Comparison of ENCODE assay signal across 9 cellular contexts in the genomic region with DNA sequence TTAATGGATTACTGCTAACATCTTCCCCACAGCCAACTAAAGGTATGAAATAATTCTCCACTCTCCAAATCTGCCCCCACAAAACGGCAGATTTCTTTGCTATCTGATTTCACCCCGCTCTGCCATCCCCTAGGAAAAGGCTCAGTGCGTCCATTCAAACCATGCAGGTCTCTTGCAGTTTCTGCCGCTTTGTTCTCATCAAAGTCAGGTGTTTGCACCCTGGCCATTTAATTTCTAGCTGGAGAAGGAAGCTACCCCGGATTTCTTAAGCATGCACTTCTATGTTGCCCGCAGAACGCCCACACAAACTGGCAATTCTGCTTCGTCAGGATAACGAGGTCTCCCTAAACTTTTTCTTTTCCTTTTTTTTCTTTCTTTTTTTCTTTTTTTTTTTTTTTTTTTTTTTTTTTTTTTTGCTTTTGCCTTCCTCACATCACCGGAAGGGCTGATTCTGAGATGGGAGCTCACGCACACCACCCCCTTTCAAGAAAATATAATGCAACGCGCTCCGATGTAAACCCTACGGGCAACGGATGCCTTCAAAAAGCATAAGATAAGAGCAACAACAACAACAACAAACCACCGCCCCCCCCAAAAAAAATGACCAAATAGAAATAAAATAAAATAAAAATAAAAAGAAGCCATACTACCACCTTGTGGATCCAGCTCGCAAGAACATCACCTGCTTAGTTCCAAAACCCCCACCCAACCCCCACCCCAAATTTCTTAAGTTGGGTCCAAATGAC. TPM values are rescaled to one million over a fixed set of nuclear protein-coding genes. Genes with fewer than 3 reads are reported as not detected.
A peak's percentile ranks its signal among the peaks of the same experiment; 100 is the strongest.
DNase-seq lines count a peak whose midpoint lies in the region; ATAC-seq and TF ChIP-seq lines count a peak whose summit lies in the region.
"Had no signal": no experiment of that assay in that cellular context is flagged by ENCODE, and none has a peak within 500 bp of the region (broad histone marks: within the 10 kb centered on the region; RNA-seq: fewer than 3 reads in every experiment).

No MANE protein-coding gene starts in this region.

- no peaks in the 10 kb centered on the region for H3K9me3 Mint-ChIP-seq in activated T-cell treated with anti-CD3 and anti-CD28 coated beads, Interleukin-2, amount 50 U/mL, for 24 hours
- H3K9me3 Mint-ChIP-seq in activated T-helper 17 cell treated with anti-CD3 and anti-CD28 coated beads, Interleukin-2, amount 50 U/mL, for 72 hours: no peaks in the 10 kb centered on the region

- H3K4me3 Mint-ChIP-seq in activated T-cell treated with anti-CD3 and anti-CD28 coated beads, Interleukin-2, amount 50 U/mL, for 24 hours: peak overlapping the region; percentile 41
- H3K4me3 Mint-ChIP-seq in activated T-helper 17 cell treated with anti-CD3 and anti-CD28 coated beads, Interleukin-2, amount 50 U/mL, for 72 hours: no peak overlapping the region

- H3K27ac Mint-ChIP-seq in activated T-cell treated with anti-CD3 and anti-CD28 coated beads, Interleukin-2, amount 50 U/mL, for 24 hours: peak overlapping the region; percentile 30
- H3K27ac Mint-ChIP-seq in activated T-helper 17 cell treated with anti-CD3 and anti-CD28 coated beads, Interleukin-2, amount 50 U/mL, for 72 hours: no peak overlapping the region

- H3K4me3 ChIP-seq in astrocyte of the cerebellum (ENCODE audit: low read depth, low read length) (peak overlapping the region; percentile 62), thymus (ENCODE audit: low read length) (peak overlapping the region; percentile 57), left lung (no peak overlapping the region)

- intact Hi-C loops in left lung (cut with DNase I): no loop called here

- ATAC-seq in left lung (no peak), GM21381 (IDR thresholded peaks at IDR 0.05; ENCODE audit: unreplicated experiment) (no peak)
- no peak for ATAC-seq in activated T-helper 17 cell treated with anti-CD3 and anti-CD28 coated beads, Interleukin-2, amount 50 U/mL, for 72 hours (replicated peaks)

- WGBS in thymus: 8% methylated on average over 18 of the region's 18 CpGs

- H3K9me3 ChIP-seq in thymus (ENCODE audit: control insufficient read depth) (no peaks in the 10 kb centered on the region), left lung (no peaks in the 10 kb centered on the region)
- H3K9me3 ChIP-seq: adrenal gland had no signal

- DNase-seq in activated T-cell treated with anti-CD3 and anti-CD28 coated beads, Interleukin-2, amount 50 U/mL, for 24 hours: no peak
- no peak for DNase-seq in activated T-cell treated with anti-CD3 and anti-CD28 coated beads, Interleukin-2, amount 50 U/mL, for 48 hours
- DNase-seq in astrocyte of the cerebellum (ENCODE audit: low read depth) (no peak), medulla oblongata (ENCODE audit: extremely low spot score) (peak; percentile 5), left lung (no peak)
- DNase-seq: adrenal gland had no signal

- H3K4me1 ChIP-seq in thymus (ENCODE audit: control insufficient read depth, insufficient read depth, low read length): peaks cover 3% of the 10 kb centered on the region
- H3K4me1 ChIP-seq in left lung: no peaks in the 10 kb centered on the region
- H3K4me1 ChIP-seq: adrenal gland had no signal

- H3K27ac ChIP-seq in thymus (ENCODE audit: low read depth) (peak overlapping the region; percentile 58), left lung (no peak overlapping the region)
- H3K27ac ChIP-seq: adrenal gland had no signal

- no peaks in the 10 kb centered on the region for H3K36me3 Mint-ChIP-seq in activated T-cell treated with anti-CD3 and anti-CD28 coated beads, Interleukin-2, amount 50 U/mL, for 24 hours (ENCODE audit: low read depth)
- H3K36me3 Mint-ChIP-seq in activated T-helper 17 cell treated with anti-CD3 and anti-CD28 coated beads, Interleukin-2, amount 50 U/mL, for 72 hours (ENCODE audit: low read depth): no peaks in the 10 kb centered on the region

- no peaks in the 10 kb centered on the region for H3K27me3 ChIP-seq in thymus (ENCODE audit: control insufficient read depth, insufficient read depth)
- H3K27me3 ChIP-seq in left lung: peaks cover 41 to 45% of the 10 kb centered on the region in 2 donors

- H3K4me1 Mint-ChIP-seq in activated T-cell treated with anti-CD3 and anti-CD28 coated beads, Interleukin-2, amount 50 U/mL, for 24 hours (ENCODE audit: low read depth): peaks cover 8% of the 10 kb centered on the region
- H3K4me1 Mint-ChIP-seq in activated T-helper 17 cell treated with anti-CD3 and anti-CD28 coated beads, Interleukin-2, amount 50 U/mL, for 72 hours: no peaks in the 10 kb centered on the region

- peaks cover 65% of the 10 kb centered on the region for H3K27me3 Mint-ChIP-seq in activated T-cell treated with anti-CD3 and anti-CD28 coated beads, Interleukin-2, amount 50 U/mL, for 24 hours
- H3K27me3 Mint-ChIP-seq in activated T-helper 17 cell treated with anti-CD3 and anti-CD28 coated beads, Interleukin-2, amount 50 U/mL, for 72 hours: peaks cover 16% of the 10 kb centered on the region

- H3K36me3 ChIP-seq in thymus (ENCODE audit: control insufficient read depth, insufficient read depth) (no peaks in the 10 kb centered on the region), left lung (no peaks in the 10 kb centered on the region)
- H3K36me3 ChIP-seq: adrenal gland had no signal

- in situ Hi-C loops in astrocyte of the cerebellum (cut with HindIII; ENCODE audit: low sequenced_read_pairs): no loop called here

- TF ChIP-seq CTCF in astrocyte of the cerebellum (IDR thresholded peaks at IDR 0.05; ENCODE audit: low read depth, low read length, missing control alignments): peak; percentile 31
- TF ChIP-seq CTCF in left lung (IDR thresholded peaks at IDR 0.05): no peak

RNA-seq across cellular contexts. Expression of a gene that starts 3.2 kb away (rescaled TPM):
- 1.3 TPM for polyA plus RNA-seq in thymus
- total RNA-seq in left lung: 1 to 10 TPM in 1 of 2 donors, under 1 TPM in 1; 0.45 to 1.2 TPM
- not detected for total RNA-seq in activated T-helper 17 cell treated with anti-CD3 and anti-CD28 coated beads, Interleukin-2, amount 50 U/mL, for 72 hours

Comparison
In these comparisons a context has a peak if more than half of its experiments do, and no peak if none do; other contexts are left out.
1. H3K4me3 ChIP-seq: peak in astrocyte of the cerebellum (single experiment) and thymus (single experiment); none in left lung (0 of 2).